ENCODE assay signal across 8 cellular contexts in genomic region chr14:101808894-101809670, GRCh38. TPM values are rescaled to one million over a fixed set of nuclear protein-coding genes. Genes with fewer than 3 reads are reported as not detected.
DNase-seq lines count a peak whose midpoint lies in the region; ATAC-seq, FAIRE-seq and TF ChIP-seq lines count a peak whose summit lies in the region.

No MANE protein-coding gene starts in this region.

- no peak for FAIRE-seq in astrocyte (lab: Jason Lieb, UNC)

- TF ChIP-seq CTCF in astrocyte (IDR thresholded peaks at IDR 0.05; ENCODE audit: insufficient read depth, low read depth, low read length): no peak
- no peak for TF ChIP-seq CTCF in right lobe of liver (IDR thresholded peaks at IDR 0.05)
- no peak for TF ChIP-seq CTCF in tibial nerve (IDR thresholded peaks at IDR 0.05)

- WGBS in right lobe of liver (ENCODE audit: insufficient coverage, low coverage, low lambda C conversion rate, missing lambda C conversion rate): 12% methylated on average over 6 of the region's 6 CpGs
- 48 to 49% methylated on average over 6 of the region's 6 CpGs for WGBS in tibial nerve, 2 donors

- H3K4me3 ChIP-seq in astrocyte (ENCODE audit: insufficient read depth, low read depth, low read length) (peak overlapping the region; percentile 97), right lobe of liver (peak overlapping the region; percentile 47 to 56 (median 55)), tibial nerve (peak overlapping the region; percentile 60 to 77 (median 66))

- H3K4me1 ChIP-seq in astrocyte (ENCODE audit: insufficient read depth, low read length) (peaks cover 13% of the 10 kb centered on the region), right lobe of liver (peaks cover 0 to 40% (median 5%) of the 10 kb centered on the region in 4 donors), tibial nerve (peaks cover 0 to 49% (median 20%) of the 10 kb centered on the region in 4 donors)

- H3K27me3 ChIP-seq in astrocyte (ENCODE audit: insufficient read depth, low read length) (no peaks in the 10 kb centered on the region), right lobe of liver (no peaks in the 10 kb centered on the region), tibial nerve (no peaks in the 10 kb centered on the region)

- DNase-seq in activated T-cell treated with anti-CD3 and anti-CD28 coated beads, Interleukin-2, amount 50 U/mL, for 4 hours: no peak
- DNase-seq in activated T-cell treated with anti-CD3 and anti-CD28 coated beads for 4 hours: no peak
- DNase-seq in astrocyte (ENCODE audit: low read depth): no peak
- DNase-seq in right lobe of liver: no peak
- DNase-seq in tibial nerve (ENCODE audit: low spot score in 2 of 2): no peak
- no peak for DNase-seq in NCI-H2081 treated with DMSO at 0.1 percent for 48 hours (lab: John Stamatoyannopoulos, UW)
- no peak for DNase-seq in NCI-H128 (lab: John Stamatoyannopoulos, UW; ENCODE audit: unreplicated experiment)

- peak overlapping the region; percentile 100 for H3K27ac Mint-ChIP-seq in astrocyte (ENCODE audit: unreplicated experiment)

- ATAC-seq in activated T-cell treated with anti-CD3 and anti-CD28 coated beads, Interleukin-2, amount 50 U/mL, for 4 hours: no peak
- ATAC-seq in right lobe of liver: peak; percentile 2 to 47 (median 28)
- no peak for ATAC-seq in GM21576 (IDR thresholded peaks at IDR 0.05; ENCODE audit: unreplicated experiment)

- peaks cover 15% of the 10 kb centered on the region for H3K36me3 Mint-ChIP-seq in activated T-cell treated with anti-CD3 and anti-CD28 coated beads, Interleukin-2, amount 50 U/mL, for 4 hours (ENCODE audit: insufficient read depth)
- peaks cover 2% of the 10 kb centered on the region for H3K36me3 Mint-ChIP-seq in astrocyte (ENCODE audit: low read depth, unreplicated experiment)

- H3K9me3 ChIP-seq in astrocyte (ENCODE audit: insufficient read depth, low read depth, low read length): no peaks in the 10 kb centered on the region
- H3K9me3 ChIP-seq in right lobe of liver: no peaks in the 10 kb centered on the region
- H3K9me3 ChIP-seq in tibial nerve: no peaks in the 10 kb centered on the region

- no peaks in the 10 kb centered on the region for H3K9me3 Mint-ChIP-seq in activated T-cell treated with anti-CD3 and anti-CD28 coated beads, Interleukin-2, amount 50 U/mL, for 4 hours
- H3K9me3 Mint-ChIP-seq in astrocyte (ENCODE audit: unreplicated experiment): no peaks in the 10 kb centered on the region

- intact Hi-C loops in right lobe of liver (cut with DNase I): no loop called here

- H3K79me2 ChIP-seq in astrocyte (ENCODE audit: insufficient read depth, low read length): peaks cover 38% of the 10 kb centered on the region

- peaks cover 32% of the 10 kb centered on the region for H4K20me1 ChIP-seq in astrocyte (ENCODE audit: insufficient read depth, low read length)

- TF ChIP-seq POLR2A in right lobe of liver (IDR thresholded peaks at IDR 0.05) (no peak), tibial nerve (IDR thresholded peaks at IDR 0.05) (no peak)

- H3K27ac ChIP-seq in astrocyte (ENCODE audit: low read depth, low read length) (peak overlapping the region; percentile 99), right lobe of liver (peak overlapping the region; percentile 98 to 99 (median 98)), tibial nerve (peak overlapping the region; percentile 98 to 100 (median 99))

- H3K36me3 ChIP-seq in astrocyte (ENCODE audit: insufficient read depth, low read length): no peaks in the 10 kb centered on the region
- H3K36me3 ChIP-seq in right lobe of liver: no peaks in the 10 kb centered on the region
- peaks cover 0 to 3% (median 0%) of the 10 kb centered on the region in 3 donors for H3K36me3 ChIP-seq in tibial nerve

- H3K4me2 ChIP-seq in astrocyte (ENCODE audit: low read length): peak overlapping the region; percentile 93

- no peaks in the 10 kb centered on the region for H3K27me3 Mint-ChIP-seq in activated T-cell treated with anti-CD3 and anti-CD28 coated beads, Interleukin-2, amount 50 U/mL, for 4 hours (ENCODE audit: low read depth)
- H3K27me3 Mint-ChIP-seq in astrocyte (ENCODE audit: low read depth, unreplicated experiment): no peaks in the 10 kb centered on the region

- H2AFZ ChIP-seq in astrocyte (ENCODE audit: low read depth, low read length): peak overlapping the region; percentile 88

- peak overlapping the region; percentile 88 for H3K4me3 Mint-ChIP-seq in activated T-cell treated with anti-CD3 and anti-CD28 coated beads, Interleukin-2, amount 50 U/mL, for 4 hours
- peak overlapping the region; percentile 98 for H3K4me3 Mint-ChIP-seq in astrocyte (ENCODE audit: unreplicated experiment)

- peak overlapping the region; percentile 98 for H3K9ac ChIP-seq in astrocyte (ENCODE audit: low read length)

- peaks cover 41% of the 10 kb centered on the region for H3K4me1 Mint-ChIP-seq in activated T-cell treated with anti-CD3 and anti-CD28 coated beads, Interleukin-2, amount 50 U/mL, for 4 hours (ENCODE audit: low read depth)
- H3K4me1 Mint-ChIP-seq in astrocyte (ENCODE audit: low read depth, unreplicated experiment): peaks cover 30% of the 10 kb centered on the region

- no peak for TF ChIP-seq EP300 in tibial nerve (IDR thresholded peaks at IDR 0.05)

RNA-seq across cellular contexts. Expression of gene PPP2R5C, which starts 47.6 kb away (rescaled TPM):
- 100 to 1,000 TPM; 160 to 180 (median 173) TPM for total RNA-seq in activated T-cell treated with anti-CD3 and anti-CD28 coated beads, Interleukin-2, amount 50 U/mL, for 4 hours
- total RNA-seq in astrocyte (98.7 and 102 TPM in 2 replicates), right lobe of liver (10 to 100 TPM; 44.9 to 74.5 (median 55.3) TPM), tibial nerve (100 to 1,000 TPM in 1 of 4 donors, 10 to 100 TPM in 3; 63.3 to 113 (median 75.9) TPM)

Comparison
In these comparisons a context has a peak if more than half of its experiments do, and no peak if none do; other contexts are left out.
1. ATAC-seq: peak in right lobe of liver (4 of 4); none in activated T-cell treated with anti-CD3 and anti-CD28 coated beads, Interleukin-2, amount 50 U/mL, for 4 hours (0 of 2) and GM21576 (single experiment).
2. Peak in every context shown above with its lines, with median percentiles within 50 percentile points of each other: H3K27ac ChIP-seq and H3K4me3 ChIP-seq.